1 cellular context compared by ENCODE assay signal in the genomic region with DNA sequence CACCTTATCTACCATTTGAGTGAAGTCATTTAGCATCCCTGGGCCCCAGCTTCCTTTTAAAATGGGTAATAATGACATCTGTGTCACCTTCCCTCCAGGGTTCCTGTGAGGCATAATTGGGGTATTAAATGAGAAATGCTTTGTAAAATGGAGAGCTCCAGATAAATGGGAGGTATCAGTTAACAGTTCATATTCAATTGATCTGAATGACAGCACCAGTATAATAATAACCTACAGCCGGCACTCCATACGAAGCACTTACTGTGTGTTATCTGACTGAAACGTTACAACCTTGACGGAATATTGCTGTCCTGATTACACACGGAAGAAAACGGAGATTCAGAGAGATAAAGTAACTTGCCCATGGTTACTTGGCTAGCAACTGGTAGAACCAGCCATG.
TF ChIP-seq lines count a peak whose summit lies in the region.

No MANE protein-coding gene starts in this region.

TF ChIP-seq in neural cell, 6 proteins besides CTCF, POLR2A, EP300 and RAD21 (continued from another document):
- no peak for TF ChIP-seq EZH2 (IDR thresholded peaks at IDR 0.05; ENCODE audit: borderline replicate concordance, insufficient read depth, low read length, poor library complexity, severe bottlenecking)
- TF ChIP-seq POLR2AphosphoS5 (IDR thresholded peaks at IDR 0.05): peak; percentile 78
- TF ChIP-seq MXI1 (conservative IDR thresholded peaks at IDR 0.05; ENCODE audit: poor library complexity, severe bottlenecking): no peak
- no peak for TF ChIP-seq SMC3 (conservative IDR thresholded peaks at IDR 0.05; ENCODE audit: poor library complexity)
